26 cellular contexts compared by ENCODE assay signal in the genomic region with DNA sequence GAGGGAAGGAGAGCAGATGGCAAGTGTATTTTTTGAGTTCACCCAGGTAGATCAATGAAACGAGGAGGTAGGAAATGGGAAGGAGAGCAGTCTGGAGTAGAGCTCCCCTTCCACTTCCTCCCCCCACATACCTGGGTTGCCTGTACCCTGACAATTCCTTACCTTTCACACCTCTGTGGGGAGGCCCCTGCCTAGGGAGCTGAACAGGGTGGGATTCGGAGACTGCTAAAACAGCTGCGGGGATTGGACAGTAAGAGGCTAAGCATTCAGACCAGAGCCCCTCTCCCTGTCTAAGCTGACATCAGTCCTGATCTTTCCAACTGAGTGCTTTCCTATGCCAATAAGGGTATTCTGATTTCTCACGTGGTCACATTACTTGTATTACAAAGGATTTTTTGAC. TPM values are rescaled to one million over a fixed set of nuclear protein-coding genes. Genes with fewer than 3 reads are reported as not detected.
DNase-seq lines count a peak whose midpoint lies in the region; ATAC-seq, FAIRE-seq and TF ChIP-seq lines count a peak whose summit lies in the region.
"Had no signal": no experiment of that assay in that cellular context is flagged by ENCODE, and none has a peak within 500 bp of the region (broad histone marks: within the 10 kb centered on the region; RNA-seq: fewer than 3 reads in every experiment).

No MANE protein-coding gene starts in this region.

- H3K4me3 ChIP-seq in cardiac muscle cell = no peak overlapping the region
- no peak overlapping the region for H3K4me3 ChIP-seq in heart left ventricle
- H3K4me3 ChIP-seq in Loucy (ENCODE audit: low read length, poor library complexity, severe bottlenecking) = no peak overlapping the region
- H3K4me3 ChIP-seq in esophagus squamous epithelium = no peak overlapping the region
- H3K4me3 ChIP-seq: prostate gland, SK-N-MC, vagina had no signal

- peak overlapping the region in 1 of 2 donors; percentile 49 for H3K4me3 Mint-ChIP-seq in effector memory CD8-positive, alpha-beta T cell
- no peak overlapping the region for H3K4me3 Mint-ChIP-seq in stimulated activated naive B cell treated with anti-CD40 and anti-IgM and Interleukin-4, amounts not matched to agents 10 μg/mL and 1 μg/mL and 100 μg/mL, for 72 hours

- WGBS in heart left ventricle, 4 donors = 61 to 71% (median 64%) methylated on average over 4 of the region's 4 CpGs
- WGBS in esophagus squamous epithelium, 2 donors = 72 to 76% methylated on average over 4 of the region's 4 CpGs

- no peak for ATAC-seq in heart left ventricle
- ATAC-seq in effector memory CD8-positive, alpha-beta T cell (replicated peaks) = no peak
- no peak for ATAC-seq in stimulated activated naive B cell treated with anti-CD40 and anti-IgM and Interleukin-4, amounts not matched to agents 10 μg/mL and 1 μg/mL and 100 μg/mL, for 72 hours (replicated peaks)
- ATAC-seq: left ventricle myocardium superior had no signal

- no peak for TF ChIP-seq CTCF in cardiac muscle cell (IDR thresholded peaks at IDR 0.05; ENCODE audit: low read depth, low read length)
- TF ChIP-seq CTCF in heart left ventricle (IDR thresholded peaks at IDR 0.05) = no peak
- no peak for TF ChIP-seq CTCF in Loucy (conservative IDR thresholded peaks at IDR 0.05; ENCODE audit: low read length)
- TF ChIP-seq CTCF in D721Med (IDR thresholded peaks at IDR 0.05; ENCODE audit: insufficient read depth, missing control alignments) = no peak
- no peak for TF ChIP-seq CTCF in esophagus squamous epithelium (IDR thresholded peaks at IDR 0.05)

- DNase-seq in cardiac muscle cell (ENCODE audit: low read depth in 1 of 2, low spot score in 1 of 2) = no peak
- no peak for DNase-seq in heart left ventricle
- DNase-seq in effector memory CD8-positive, alpha-beta T cell = no peak
- DNase-seq in stimulated activated naive B cell treated with anti-CD40 and anti-IgM and Interleukin-4, amounts not matched to agents 10 μg/mL and 1 μg/mL and 100 μg/mL, for 72 hours = no peak
- no peak for DNase-seq in D721Med (ENCODE audit: insufficient read length, low spot score)
- no peak for DNase-seq in esophagus squamous epithelium (lab: John Stamatoyannopoulos, UW)
- DNase-seq: activated CD4-positive, alpha-beta T cell treated with anti-CD3 and anti-CD28 coated beads, Interleukin-2, amount 50 U/mL, for 48 hours; activated CD4-positive, CD25-positive, alpha-beta regulatory T cell; COR-L47; DMS79 treated with DMSO at 0.1 percent for 48 hours; effector CD4-positive, alpha-beta T cell; foreskin melanocyte; hippocampal formation; Karpas-422; left ventricle myocardium superior; NCI-H1048; NCI-H187; NCI-H69; stimulated activated CD8-positive, alpha-beta memory T cell treated with anti-CD3 and anti-CD28 coated beads, Interleukin-4, amount 100 ng/mL, for 48 hours had no signal

- H3K9ac ChIP-seq in Loucy (ENCODE audit: low read depth, low read length, poor library complexity, severe bottlenecking) = no peak overlapping the region

- H3K27ac ChIP-seq in cardiac muscle cell (peak overlapping the region; percentile 43), heart left ventricle (peak overlapping the region in 2 of 12 donors; percentile 1 to 15), esophagus squamous epithelium (no peak overlapping the region)
- H3K27ac ChIP-seq: prostate gland, RWPE1, SK-N-MC, vagina had no signal

- H3K27ac Mint-ChIP-seq in effector memory CD8-positive, alpha-beta T cell = peak overlapping the region; percentile 70 to 81
- H3K27ac Mint-ChIP-seq in stimulated activated naive B cell treated with anti-CD40 and anti-IgM and Interleukin-4, amounts not matched to agents 10 μg/mL and 1 μg/mL and 100 μg/mL, for 72 hours = peak overlapping the region; percentile 76

- no peak for FAIRE-seq in D721Med (lab: Jason Lieb, UNC)
- FAIRE-seq: GM12892, GM19239 had no signal

- H3K9me3 ChIP-seq in cardiac muscle cell (ENCODE audit: low read depth) = no peaks in the 10 kb centered on the region
- H3K9me3 ChIP-seq in heart left ventricle = no peaks in the 10 kb centered on the region
- H3K9me3 ChIP-seq in Loucy (ENCODE audit: insufficient read depth, low read depth, low read length) = no peaks in the 10 kb centered on the region
- no peaks in the 10 kb centered on the region for H3K9me3 ChIP-seq in esophagus squamous epithelium
- H3K9me3 ChIP-seq: prostate gland, vagina had no signal

- peaks cover 9% of the 10 kb centered on the region for H4K20me1 ChIP-seq in Loucy (ENCODE audit: insufficient read depth, low read length, poor library complexity, severe bottlenecking)

- H3F3A ChIP-seq in Loucy (ENCODE audit: low read depth) = no peaks in the 10 kb centered on the region; the same call in 1 of the 2 replicates

- peaks cover 77 to 82% of the 10 kb centered on the region in 2 donors for H3K4me1 Mint-ChIP-seq in effector memory CD8-positive, alpha-beta T cell (ENCODE audit: low read depth in 2 of 2)
- peaks cover 59 to 90% of the 10 kb centered on the region in 2 donors for H3K4me1 Mint-ChIP-seq in stimulated activated naive B cell treated with anti-CD40 and anti-IgM and Interleukin-4, amounts not matched to agents 10 μg/mL and 1 μg/mL and 100 μg/mL, for 72 hours

- H3K9me2 ChIP-seq in Loucy (replicated peaks; ENCODE audit: low read depth, low read length) = no peaks in the 10 kb centered on the region

- peaks cover 15% of the 10 kb centered on the region for H3K4me1 ChIP-seq in cardiac muscle cell (ENCODE audit: low read depth)
- peaks cover 6 to 95% (median 34%) of the 10 kb centered on the region in 12 donors for H3K4me1 ChIP-seq in heart left ventricle
- H3K4me1 ChIP-seq in Loucy (ENCODE audit: insufficient read depth, low read length, poor library complexity, severe bottlenecking) = peaks cover 71% of the 10 kb centered on the region
- peaks cover 5 to 47% (median 12%) of the 10 kb centered on the region in 3 donors for H3K4me1 ChIP-seq in esophagus squamous epithelium
- H3K4me1 ChIP-seq: prostate gland had no signal

- H3K27me3 ChIP-seq in cardiac muscle cell = no peaks in the 10 kb centered on the region
- no peaks in the 10 kb centered on the region for H3K27me3 ChIP-seq in heart left ventricle
- no peaks in the 10 kb centered on the region for H3K27me3 ChIP-seq in Loucy (ENCODE audit: insufficient read depth, low read length, poor library complexity, severe bottlenecking)
- no peaks in the 10 kb centered on the region for H3K27me3 ChIP-seq in esophagus squamous epithelium
- H3K27me3 ChIP-seq: vagina had no signal

- H3K4me2 ChIP-seq in Loucy (ENCODE audit: low read depth, low read length, poor library complexity, severe bottlenecking) = peak overlapping the region; percentile 32

- no peak overlapping the region for H2AFZ ChIP-seq in Loucy (ENCODE audit: low read length)

- intact Hi-C loops in heart left ventricle (cut with DNase I) (no loop called here), esophagus squamous epithelium (cut with DNase I) (no loop called here)

- no peaks in the 10 kb centered on the region for H3K27me3 Mint-ChIP-seq in effector memory CD8-positive, alpha-beta T cell
- no peaks in the 10 kb centered on the region for H3K27me3 Mint-ChIP-seq in stimulated activated naive B cell treated with anti-CD40 and anti-IgM and Interleukin-4, amounts not matched to agents 10 μg/mL and 1 μg/mL and 100 μg/mL, for 72 hours

- peaks cover 52% of the 10 kb centered on the region for H3K36me3 Mint-ChIP-seq in effector memory CD8-positive, alpha-beta T cell (ENCODE audit: insufficient read depth)
- peaks cover 32 to 61% of the 10 kb centered on the region in 2 donors for H3K36me3 Mint-ChIP-seq in stimulated activated naive B cell treated with anti-CD40 and anti-IgM and Interleukin-4, amounts not matched to agents 10 μg/mL and 1 μg/mL and 100 μg/mL, for 72 hours

- H3K9me3 Mint-ChIP-seq in effector memory CD8-positive, alpha-beta T cell = no peaks in the 10 kb centered on the region
- no peaks in the 10 kb centered on the region for H3K9me3 Mint-ChIP-seq in stimulated activated naive B cell treated with anti-CD40 and anti-IgM and Interleukin-4, amounts not matched to agents 10 μg/mL and 1 μg/mL and 100 μg/mL, for 72 hours

- H3K36me3 ChIP-seq in cardiac muscle cell = peaks cover 11% of the 10 kb centered on the region
- H3K36me3 ChIP-seq in heart left ventricle = peaks cover 0 to 56% (median 23%) of the 10 kb centered on the region in 9 donors
- peaks cover 5% of the 10 kb centered on the region; the same call in 1 of the 2 replicates for H3K36me3 ChIP-seq in Loucy (ENCODE audit: insufficient read depth, low read length)
- no peaks in the 10 kb centered on the region for H3K36me3 ChIP-seq in esophagus squamous epithelium
- H3K36me3 ChIP-seq: prostate gland, vagina had no signal

- H3K79me2 ChIP-seq in Loucy (ENCODE audit: insufficient read depth, low read length) = peaks cover 81% of the 10 kb centered on the region

- TF ChIP-seq POLR2A in heart left ventricle (IDR thresholded peaks at IDR 0.05) = no peak
- TF ChIP-seq POLR2A in esophagus squamous epithelium (IDR thresholded peaks at IDR 0.05) = no peak

RNA-seq across cellular contexts. Expression of gene RCSD1, which starts 14.5 kb away (rescaled TPM):
- total RNA-seq in cardiac muscle cell = 317 and 386 TPM in 2 replicates
- 77.3 and 100 TPM in 2 replicates for polyA plus RNA-seq in cardiac muscle cell
- 10 to 100 TPM; 25.0 to 51.5 (median 38.1) TPM for total RNA-seq in heart left ventricle
- 10 to 100 TPM; 14.1 to 14.2 TPM for polyA plus RNA-seq in heart left ventricle
- total RNA-seq in esophagus squamous epithelium = 10 to 100 TPM in 1 of 4 donors, 1 to 10 TPM in 3; 1.2 to 17.7 (median 3.4) TPM
